ENCODE assay signal across 8 cellular contexts in genomic region chr3:30649572-30650310, GRCh38. TPM values are rescaled to one million over a fixed set of nuclear protein-coding genes. Genes with fewer than 3 reads are reported as not detected.
A peak's percentile ranks its signal among the peaks of the same experiment; 100 is the strongest.
DNase-seq lines count a peak whose midpoint lies in the region; ATAC-seq and TF ChIP-seq lines count a peak whose summit lies in the region.

No MANE protein-coding gene starts in this region.

- WGBS in prostate gland: 63% methylated on average over 9 of the region's 9 CpGs

- intact Hi-C loops in activated CD4-positive, alpha-beta T cell treated with anti-CD3 and anti-CD28 coated beads, Interleukin-2, amount 10 ng/mL, durations not matched to agents 24 days and 14 days (cut with micrococcal nuclease): loop anchor here (10.0 kb wide), 1 partner anchor 985 kb away; no protein-coding TSS in a partner anchor
- intact Hi-C loops in prostate gland (cut with DNase I): no loop called here

- H3K9ac ChIP-seq in mucosa of rectum (ENCODE audit: low read depth in 1 of 2, low read length in 2 of 2): no peak overlapping the region

- H3K27ac ChIP-seq in mucosa of rectum (ENCODE audit: low read depth in 2 of 2, low read length in 2 of 2): peak overlapping the region; percentile 13 to 53
- H3K27ac ChIP-seq in prostate gland: no peak overlapping the region

- ATAC-seq in HG03108 (IDR thresholded peaks at IDR 0.05; ENCODE audit: unreplicated experiment): peak; percentile 49
- no peak for ATAC-seq in activated CD8-positive, alpha-beta T cell treated with anti-CD3 and anti-CD28 coated beads, Interleukin-2, amount 10 ng/mL, durations not matched to agents 7 days and 5 days

- peaks cover 11 to 20% of the 10 kb centered on the region in 2 donors for H3K4me1 ChIP-seq in mucosa of rectum (ENCODE audit: control insufficient read depth in 2 of 2, insufficient read depth in 2 of 2, low read length in 2 of 2)
- H3K4me1 ChIP-seq in prostate gland (replicated peaks): no peaks in the 10 kb centered on the region

- no peak for TF ChIP-seq CTCF in prostate gland (IDR thresholded peaks at IDR 0.05)

- peaks cover 88% of the 10 kb centered on the region for H3K36me3 Mint-ChIP-seq in activated CD4-positive, alpha-beta T cell treated with anti-CD3 and anti-CD28 coated beads, Interleukin-2, amount 10 ng/mL, durations not matched to agents 24 days and 14 days (ENCODE audit: low read depth)
- H3K36me3 Mint-ChIP-seq in activated CD8-positive, alpha-beta T cell treated with anti-CD3 and anti-CD28 coated beads, Interleukin-2, amount 10 ng/mL, durations not matched to agents 7 days and 5 days (ENCODE audit: low read depth): peaks cover 95% of the 10 kb centered on the region

- no peaks in the 10 kb centered on the region for H3K27me3 ChIP-seq in mucosa of rectum (ENCODE audit: control insufficient read depth in 2 of 2, insufficient read depth in 2 of 2, low read length in 2 of 2)
- H3K27me3 ChIP-seq in prostate gland (replicated peaks; ENCODE audit: insufficient read depth): no peaks in the 10 kb centered on the region

- H3K9me3 ChIP-seq in mucosa of rectum (ENCODE audit: control insufficient read depth in 2 of 2, low read length in 2 of 2): no peaks in the 10 kb centered on the region
- no peaks in the 10 kb centered on the region for H3K9me3 ChIP-seq in prostate gland

- POLR2A ChIA-PET in activated CD8-positive, alpha-beta T cell treated with anti-CD3 and anti-CD28 coated beads, Interleukin-2, amount 10 ng/mL, durations not matched to agents 7 days and 5 days (lab: Charles Lee): interaction anchor here (0.9 kb wide), 1 partner anchor 15 kb away, joined by 3 read pairs; no protein-coding TSS in a partner anchor

- no peaks in the 10 kb centered on the region for H3K27me3 Mint-ChIP-seq in activated CD4-positive, alpha-beta T cell treated with anti-CD3 and anti-CD28 coated beads, Interleukin-2, amount 10 ng/mL, durations not matched to agents 24 days and 14 days
- H3K27me3 Mint-ChIP-seq in activated CD8-positive, alpha-beta T cell treated with anti-CD3 and anti-CD28 coated beads, Interleukin-2, amount 10 ng/mL, durations not matched to agents 7 days and 5 days (ENCODE audit: low read depth): no peaks in the 10 kb centered on the region

- CTCF ChIA-PET in activated CD8-positive, alpha-beta T cell treated with anti-CD3 and anti-CD28 coated beads, Interleukin-2, amount 10 ng/mL, durations not matched to agents 7 days and 5 days (lab: Charles Lee): interaction anchor here (0.6 to 0.7 kb wide), 2 partner anchors 634 to 922 kb away, joined by 3 read pairs; no protein-coding TSS in a partner anchor

- no peak for DNase-seq in activated CD4-positive, alpha-beta T cell treated with anti-CD3 and anti-CD28 coated beads, Interleukin-2, amount 10 ng/mL, durations not matched to agents 24 days and 14 days
- DNase-seq in activated CD4-positive, alpha-beta T cell treated with anti-CD3 and anti-CD28 coated beads, Interleukin-2, amount 50 U/mL, for 4 hours: no peak
- DNase-seq in activated CD8-positive, alpha-beta T cell treated with anti-CD3 and anti-CD28 coated beads, Interleukin-2, amount 10 ng/mL, durations not matched to agents 7 days and 5 days: no peak
- DNase-seq in NCI-H146 treated with DMSO at 0.1 percent for 48 hours (lab: John Stamatoyannopoulos, UW; ENCODE audit: unreplicated experiment) (no peak), prostate gland (ENCODE audit: low spot score) (no peak), hippocampal formation (lab: John Stamatoyannopoulos, UW) (no peak)

- TF ChIP-seq POLR2A in prostate gland (IDR thresholded peaks at IDR 0.05): no peak

- peaks cover 3% of the 10 kb centered on the region for H3K9me3 Mint-ChIP-seq in activated CD4-positive, alpha-beta T cell treated with anti-CD3 and anti-CD28 coated beads, Interleukin-2, amount 10 ng/mL, durations not matched to agents 24 days and 14 days
- no peaks in the 10 kb centered on the region for H3K9me3 Mint-ChIP-seq in activated CD8-positive, alpha-beta T cell treated with anti-CD3 and anti-CD28 coated beads, Interleukin-2, amount 10 ng/mL, durations not matched to agents 7 days and 5 days (ENCODE audit: insufficient read depth)

- peak overlapping the region; percentile 14 for H3K4me3 Mint-ChIP-seq in activated CD4-positive, alpha-beta T cell treated with anti-CD3 and anti-CD28 coated beads, Interleukin-2, amount 10 ng/mL, durations not matched to agents 24 days and 14 days
- H3K4me3 Mint-ChIP-seq in activated CD8-positive, alpha-beta T cell treated with anti-CD3 and anti-CD28 coated beads, Interleukin-2, amount 10 ng/mL, durations not matched to agents 7 days and 5 days: no peak overlapping the region

- peak overlapping the region; percentile 48 for H3K27ac Mint-ChIP-seq in activated CD4-positive, alpha-beta T cell treated with anti-CD3 and anti-CD28 coated beads, Interleukin-2, amount 10 ng/mL, durations not matched to agents 24 days and 14 days
- H3K27ac Mint-ChIP-seq in activated CD8-positive, alpha-beta T cell treated with anti-CD3 and anti-CD28 coated beads, Interleukin-2, amount 10 ng/mL, durations not matched to agents 7 days and 5 days: peak overlapping the region; percentile 47

- peaks cover 85% of the 10 kb centered on the region for H3K4me1 Mint-ChIP-seq in activated CD4-positive, alpha-beta T cell treated with anti-CD3 and anti-CD28 coated beads, Interleukin-2, amount 10 ng/mL, durations not matched to agents 24 days and 14 days
- peaks cover 98% of the 10 kb centered on the region for H3K4me1 Mint-ChIP-seq in activated CD8-positive, alpha-beta T cell treated with anti-CD3 and anti-CD28 coated beads, Interleukin-2, amount 10 ng/mL, durations not matched to agents 7 days and 5 days (ENCODE audit: low read depth)

- H3K36me3 ChIP-seq in mucosa of rectum (ENCODE audit: control insufficient read depth in 2 of 2, insufficient read depth in 2 of 2, low read length in 2 of 2): peaks cover 42 to 56% of the 10 kb centered on the region in 2 donors
- H3K36me3 ChIP-seq in prostate gland: no peaks in the 10 kb centered on the region

- H3K4me3 ChIP-seq in mucosa of rectum (ENCODE audit: low read length in 2 of 2) (no peak overlapping the region), prostate gland (no peak overlapping the region)

RNA-seq across cellular contexts. Expression of gene TGFBR2, which starts 43.3 kb away (rescaled TPM):
- total RNA-seq in activated CD4-positive, alpha-beta T cell treated with anti-CD3 and anti-CD28 coated beads, Interleukin-2, amount 10 ng/mL, durations not matched to agents 24 days and 14 days: 45.3 and 47.6 TPM in 2 replicates
- total RNA-seq in activated CD8-positive, alpha-beta T cell treated with anti-CD3 and anti-CD28 coated beads, Interleukin-2, amount 10 ng/mL, durations not matched to agents 7 days and 5 days: 10 to 100 TPM; 62.7 to 64.5 TPM
- total RNA-seq in prostate gland: 10 to 100 TPM; 53.0 to 69.6 TPM

Comparison
In these comparisons a context has a peak if more than half of its experiments do, and no peak if none do; other contexts are left out.
1. H3K27ac ChIP-seq: peak in mucosa of rectum (2 of 2); none in prostate gland (0 of 2).